ENCODE assay signal across 10 cellular contexts in the genomic region with DNA sequence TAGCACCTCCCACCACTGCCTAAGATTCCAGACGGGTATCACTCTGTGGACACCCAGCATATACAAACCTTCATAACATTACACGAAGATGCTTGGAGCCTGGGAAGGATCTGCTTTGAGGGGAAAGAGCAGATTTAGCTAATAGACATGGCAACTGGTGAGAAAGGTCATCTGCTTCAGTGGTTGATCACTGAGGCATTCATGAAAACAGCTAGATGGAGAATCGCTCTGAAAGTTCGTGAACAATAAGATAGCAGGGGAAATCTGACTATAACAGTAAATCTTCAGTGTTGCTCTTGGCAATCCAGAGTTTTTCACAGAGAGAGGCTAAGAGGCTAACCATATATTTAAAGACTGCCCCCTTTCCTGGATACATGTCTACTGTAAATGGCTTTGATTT.
DNase-seq lines count a peak whose midpoint lies in the region; ATAC-seq and TF ChIP-seq lines count a peak whose summit lies in the region.
"Had no signal": no experiment of that assay in that cellular context is flagged by ENCODE, and none has a peak within 500 bp of the region (broad histone marks: within the 10 kb centered on the region; RNA-seq: fewer than 3 reads in every experiment).

No MANE protein-coding gene starts in this region.

- no peak overlapping the region for H3K4me3 ChIP-seq in colonic mucosa

- H3K36me3 ChIP-seq in colonic mucosa: no peaks in the 10 kb centered on the region

- H3K9ac ChIP-seq in colonic mucosa (ENCODE audit: low read depth in 2 of 2, low read length in 2 of 2): no peak overlapping the region
- H3K9ac ChIP-seq: SK-N-SH had no signal

- peak; percentile 17 for ATAC-seq in GM18508 (IDR thresholded peaks at IDR 0.05; ENCODE audit: insufficient read depth, unreplicated experiment)
- peak; percentile 31 for ATAC-seq in GM21515 (IDR thresholded peaks at IDR 0.05; ENCODE audit: unreplicated experiment)
- peak; percentile 19 for ATAC-seq in HG03196 (IDR thresholded peaks at IDR 0.05; ENCODE audit: unreplicated experiment)

- DNase-seq in left kidney (ENCODE audit: low read depth, low spot score) (peak; percentile 61), cerebellar cortex (ENCODE audit: low spot score) (no peak), DMS 273 treated with DMSO at 0.1 percent for 48 hours (lab: John Stamatoyannopoulos, UW) (no peak), colonic mucosa (no peak)
- no peak for DNase-seq in activated T-cell treated with anti-CD3 and anti-CD28 coated beads, Interleukin-2, amount 50 U/mL, for 48 hours
- DNase-seq: effector CD8-positive, alpha-beta T cell; SK-N-SH had no signal

- TF ChIP-seq CTCF in colonic mucosa (IDR thresholded peaks at IDR 0.05): no peak

- no peaks in the 10 kb centered on the region for H3K4me1 ChIP-seq in colonic mucosa

- H3K27me3 ChIP-seq in colonic mucosa: no peaks in the 10 kb centered on the region

- H3K27ac ChIP-seq in colonic mucosa: no peak overlapping the region

- no peaks in the 10 kb centered on the region for H3K9me3 ChIP-seq in colonic mucosa
- H3K9me3 ChIP-seq: SK-N-SH had no signal

- intact Hi-C loops in colonic mucosa (cut with DNase I): no loop called here
